In the genomic region with DNA sequence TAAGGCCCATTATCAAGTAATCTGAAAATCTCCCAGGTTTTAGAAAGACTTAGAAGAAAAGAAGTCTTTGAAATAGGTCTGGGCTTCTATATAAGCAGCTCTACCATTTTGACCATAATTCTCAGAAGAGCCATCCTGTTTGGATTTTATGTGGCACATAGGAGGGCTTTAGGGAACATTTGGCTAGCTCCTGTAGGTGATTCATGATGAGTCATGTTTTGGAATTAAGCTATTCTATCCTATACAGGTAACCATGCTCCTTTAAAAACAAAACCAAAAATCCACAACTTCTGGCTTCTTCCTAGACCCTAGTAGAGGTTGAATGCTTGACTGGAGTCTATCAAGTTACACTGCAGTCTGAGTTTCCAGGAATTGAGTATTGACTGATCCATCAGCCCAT, we compare ENCODE assay signal across 33 cellular contexts. TPM values are rescaled to one million over a fixed set of nuclear protein-coding genes. Genes with fewer than 3 reads are reported as not detected.
"Had no signal": no experiment of that assay in that cellular context is flagged by ENCODE, and none has a peak within 500 bp of the region (broad histone marks: within the 10 kb centered on the region; RNA-seq: fewer than 3 reads in every experiment).

No MANE protein-coding gene starts in this region.

- H2AFZ ChIP-seq: PC-9 had no signal

- H3K4me1 ChIP-seq: ascending aorta, SJCRH30 had no signal

- H3K4me2 ChIP-seq: PC-9 had no signal

- H3K27me3 ChIP-seq: ascending aorta, SJCRH30 had no signal

- H3K36me3 ChIP-seq: ascending aorta, MG63, SJCRH30 had no signal

- H3K9me3 ChIP-seq: ascending aorta, MG63, SJCRH30 had no signal

- ATAC-seq: activated CD8-positive, alpha-beta memory T cell treated with anti-CD3 and anti-CD28 coated beads, Interleukin-2, amount 10 ng/mL, durations not matched to agents 7 days and 5 days; K562 had no signal

- DNase-seq: activated B cell treated with CpG ODN at 0.5 μM for 24 hours; activated CD4-positive, alpha-beta memory T cell treated with anti-CD3 and anti-CD28 coated beads, Interleukin-2, amount 10 ng/mL, durations not matched to agents 7 days and 5 days; activated CD4-positive, alpha-beta T cell treated with anti-CD3 and anti-CD28 coated beads for 4 hours; activated CD4-positive, CD25-positive, alpha-beta regulatory T cell treated with anti-CD3 and anti-CD28 coated beads, Interleukin-2, amount 50 U/mL, for 72 hours; activated CD8-positive, alpha-beta memory T cell treated with anti-CD3 and anti-CD28 coated beads for 24 hours; activated CD8-positive, alpha-beta memory T cell treated with anti-CD3 and anti-CD28 coated beads, Interleukin-2, amount 10 ng/mL, durations not matched to agents 7 days and 5 days; activated CD8-positive, alpha-beta memory T cell treated with anti-CD3 and anti-CD28 coated beads, Interleukin-2, amount 50 U/mL, for 48 hours; activated effector memory CD4-positive, alpha-beta T cell treated with anti-CD3 and anti-CD28 coated beads, Interleukin-2, amount 50 U/mL, for 16 hours; activated naive CD4-positive, alpha-beta T cell; activated naive CD8-positive, alpha-beta T cell treated with anti-CD3 and anti-CD28 coated beads, Interleukin-2, amount 10 ng/mL, durations not matched to agents 7 days and 5 days; activated T-cell treated with anti-CD3 and anti-CD28 coated beads, Interleukin-2, amount 50 U/mL, for 48 hours; amygdala; caudate nucleus; cerebellar nuclear complex; MG63; MV-4-11; NCI-H1092; NCI-H1436 treated with DMSO at 0.1 percent for 48 hours; NCI-H1694 treated with DMSO at 0.1 percent for 48 hours; NCI-H2029; NCI-H510A; NCI-H526; NCI-H748 treated with DMSO at 0.1 percent for 48 hours; NK-92 treated with Interleukin-12 subunit alpha and Interleukin-12 subunit beta, amount 100 ng/mL, for 24 hours; PC-9; SHP77; SJCRH30 had no signal

- H3K4me3 ChIP-seq: ascending aorta, K562, MG63, PC-9, SJCRH30, SK-N-MC had no signal

- FAIRE-seq: K562, RCC 7860 had no signal

- H3K27ac ChIP-seq: ascending aorta, PC-9, SJCRH30, SK-N-MC, VCaP had no signal

RNA-seq across cellular contexts. Expression of gene SST, which starts 8.9 kb away (rescaled TPM):
- total RNA-seq: activated B cell treated with CpG ODN at 0.5 μM for 24 hours; activated CD4-positive, alpha-beta memory T cell treated with anti-CD3 and anti-CD28 coated beads, Interleukin-2, amount 10 ng/mL, durations not matched to agents 7 days and 5 days; activated CD8-positive, alpha-beta memory T cell treated with anti-CD3 and anti-CD28 coated beads, Interleukin-2, amount 10 ng/mL, durations not matched to agents 7 days and 5 days; activated naive CD8-positive, alpha-beta T cell treated with anti-CD3 and anti-CD28 coated beads, Interleukin-2, amount 10 ng/mL, durations not matched to agents 7 days and 5 days; ascending aorta; K562; PC-9; SJCRH30 had no signal
- polyA plus RNA-seq: K562 had no signal

RNA-seq across cellular contexts. Expression of gene RTP2, which starts 41.1 kb away (rescaled TPM):
- total RNA-seq: activated B cell treated with CpG ODN at 0.5 μM for 24 hours; activated CD4-positive, alpha-beta memory T cell treated with anti-CD3 and anti-CD28 coated beads, Interleukin-2, amount 10 ng/mL, durations not matched to agents 7 days and 5 days; activated CD8-positive, alpha-beta memory T cell treated with anti-CD3 and anti-CD28 coated beads, Interleukin-2, amount 10 ng/mL, durations not matched to agents 7 days and 5 days; activated naive CD8-positive, alpha-beta T cell treated with anti-CD3 and anti-CD28 coated beads, Interleukin-2, amount 10 ng/mL, durations not matched to agents 7 days and 5 days; ascending aorta; K562; PC-9; SJCRH30 had no signal
- polyA plus RNA-seq: adipose tissue, K562 had no signal
